Comparison of ENCODE assay signal across 25 cellular contexts in the genomic region with DNA sequence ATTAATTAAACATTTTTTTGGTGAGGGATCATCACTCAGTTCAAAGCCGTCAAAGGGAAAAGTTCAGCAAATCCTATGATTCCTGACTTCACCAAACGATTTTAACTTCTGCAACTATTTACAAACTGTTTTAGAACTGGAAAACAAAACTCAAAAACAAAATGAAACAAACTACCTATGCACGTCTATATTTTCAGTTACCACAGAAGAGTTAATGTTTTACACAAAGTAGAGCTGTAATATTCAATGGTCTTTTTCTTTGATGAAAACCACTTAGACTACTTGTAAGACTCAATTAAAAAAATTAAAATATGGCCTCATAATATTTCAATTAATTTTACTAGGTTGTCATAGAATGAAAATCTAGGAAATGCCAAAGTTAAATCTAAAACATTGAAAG.
DNase-seq lines count a peak whose midpoint lies in the region; ATAC-seq lines count a peak whose summit lies in the region.
"Had no signal": no experiment of that assay in that cellular context is flagged by ENCODE, and none has a peak within 500 bp of the region (broad histone marks: within the 10 kb centered on the region; RNA-seq: fewer than 3 reads in every experiment).

No MANE protein-coding gene starts in this region.

- DNase-seq in SIG-M5 treated with dmso at 0.1 percent for 504 hours (lab: John Stamatoyannopoulos, UW; ENCODE audit: unreplicated experiment) (no peak), NCI-H1436 treated with DMSO at 0.1 percent for 48 hours (lab: John Stamatoyannopoulos, UW) (no peak)
- DNase-seq: activated CD4-positive, alpha-beta memory T cell treated with anti-CD3 and anti-CD28 coated beads, Interleukin-2, amount 10 ng/mL, durations not matched to agents 7 days and 5 days; activated CD4-positive, CD25-positive, alpha-beta regulatory T cell treated with anti-CD3 and anti-CD28 coated beads, Interleukin-2, amount 50 U/mL, for 72 hours; activated effector memory CD4-positive, alpha-beta T cell treated with Interleukin-2 at 50 U/mL for 16 hours; activated naive CD8-positive, alpha-beta T cell treated with anti-CD3 and anti-CD28 coated beads, Interleukin-2, amount 50 U/mL, for 24 hours; CD4-positive, CD25-positive, alpha-beta regulatory T cell; H9; Kasumi-1; kidney glomerular epithelial cell; mammary epithelial cell; MV-4-11; NCI-H187; NCI-H526; Peyer's patch; psoas muscle; SIG-M5; T-cell; transverse colon had no signal

- peak; percentile 83 for ATAC-seq in GM19395 (IDR thresholded peaks at IDR 0.05; ENCODE audit: unreplicated experiment)
- peak; percentile 57 for ATAC-seq in HG02678 (IDR thresholded peaks at IDR 0.05; ENCODE audit: unreplicated experiment)
- ATAC-seq in HG03378 (IDR thresholded peaks at IDR 0.05; ENCODE audit: unreplicated experiment): peak; percentile 44
- no peak for ATAC-seq in HG02973 (IDR thresholded peaks at IDR 0.05; ENCODE audit: unreplicated experiment)
- ATAC-seq in GM19397 (IDR thresholded peaks at IDR 0.05; ENCODE audit: unreplicated experiment): no peak
- ATAC-seq: activated naive CD8-positive, alpha-beta T cell treated with anti-CD3 and anti-CD28 coated beads, Interleukin-2, amount 50 U/mL, for 24 hours; HepG2; psoas muscle; T-cell had no signal

Comparison
In these comparisons a context has a peak if more than half of its experiments do, and no peak if none do; other contexts are left out.
1. ATAC-seq: peak in GM19395 (single experiment), HG02678 (single experiment) and HG03378 (single experiment); none in HG02973 (single experiment) and GM19397 (single experiment).